8 cellular contexts compared by ENCODE assay signal in the genomic region with DNA sequence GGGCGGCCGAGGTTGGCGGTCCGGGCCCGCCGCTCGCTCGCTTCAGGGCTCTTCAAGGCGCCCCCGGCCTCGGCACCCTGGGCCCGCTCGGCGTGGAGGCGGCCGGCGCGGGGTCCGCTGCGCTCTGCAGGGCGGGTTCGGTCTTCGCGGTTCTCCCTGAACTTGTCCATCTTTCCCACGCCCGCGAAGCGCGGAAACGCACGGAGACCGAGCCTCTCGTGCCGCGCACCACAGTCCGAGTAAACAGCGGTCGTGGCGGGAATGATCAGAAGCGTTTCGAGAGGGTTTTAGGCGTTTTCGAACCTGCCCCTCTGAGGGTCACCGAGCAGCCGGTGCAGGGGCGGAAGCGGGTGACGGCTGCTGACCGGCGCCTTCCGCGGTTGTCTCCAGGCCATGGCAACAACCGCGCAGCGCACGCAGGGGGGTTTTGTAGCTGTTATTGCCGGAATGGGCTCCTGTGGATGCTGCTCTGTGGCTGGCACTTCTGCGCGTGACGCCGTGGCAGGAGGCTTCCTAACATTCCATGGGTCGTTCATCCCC. TPM values are rescaled to one million over a fixed set of nuclear protein-coding genes. Genes with fewer than 3 reads are reported as not detected.
DNase-seq lines count a peak whose midpoint lies in the region; TF ChIP-seq lines count a peak whose summit lies in the region.

No MANE protein-coding gene starts in this region.

- H3K79me2 ChIP-seq in DOHH2 (ENCODE audit: control insufficient read depth, low read length) (peaks cover 23% of the 10 kb centered on the region), GM23248 (ENCODE audit: insufficient read depth) (peaks cover 23% of the 10 kb centered on the region)

- no peaks in the 10 kb centered on the region for H4K20me1 ChIP-seq in DOHH2 (ENCODE audit: control insufficient read depth, insufficient read depth, low read depth, low read length)
- H4K20me1 ChIP-seq in GM23248 (ENCODE audit: insufficient read depth): no peaks in the 10 kb centered on the region

- H3K9me2 ChIP-seq in DOHH2 (replicated peaks; ENCODE audit: control insufficient read depth, low read length) (no peaks in the 10 kb centered on the region), GM23248 (ENCODE audit: insufficient read depth) (no peaks in the 10 kb centered on the region)

- H3K9me3 ChIP-seq in DOHH2 (ENCODE audit: control insufficient read depth, insufficient read depth, low read length) (no peaks in the 10 kb centered on the region), GM23248 (ENCODE audit: low read depth) (no peaks in the 10 kb centered on the region), SJCRH30 (replicated peaks) (no peaks in the 10 kb centered on the region), mononuclear cell (ENCODE audit: low read depth, low read length) (no peaks in the 10 kb centered on the region)
- no peaks in the 10 kb centered on the region for H3K9me3 ChIP-seq in effector memory CD4-positive, alpha-beta T cell (ENCODE audit: control insufficient read depth, low read length)

- H3K9ac ChIP-seq in GM23248: peak overlapping the region; percentile 96

- peak overlapping the region; percentile 81 for H2AFZ ChIP-seq in GM23248

- WGBS in GM23248 (ENCODE audit: low coverage in 1 of 2, low lambda C conversion rate in 2 of 2, missing lambda C conversion rate in 2 of 2), 2 experiments: 1% methylated on average over 51 to 60 of the region's 62 CpGs

- H3K27ac ChIP-seq in DOHH2 (ENCODE audit: low read depth, low read length) (peak overlapping the region; percentile 91), GM23248 (peak overlapping the region; percentile 98), SJCRH30 (peak overlapping the region; percentile 99; the same call in 1 of the 2 replicates)
- H3K27ac ChIP-seq in effector memory CD4-positive, alpha-beta T cell (ENCODE audit: insufficient read depth, low read length, poor library complexity, severe bottlenecking): peak overlapping the region; percentile 97

- H3K27me3 ChIP-seq in DOHH2 (ENCODE audit: control insufficient read depth, low read length) (no peaks in the 10 kb centered on the region), GM23248 (replicated peaks; ENCODE audit: insufficient read depth) (no peaks in the 10 kb centered on the region), SJCRH30 (no peaks in the 10 kb centered on the region), mononuclear cell (ENCODE audit: insufficient read depth, low read length) (no peaks in the 10 kb centered on the region)
- no peaks in the 10 kb centered on the region for H3K27me3 ChIP-seq in effector memory CD4-positive, alpha-beta T cell (replicated peaks; ENCODE audit: control insufficient read depth, insufficient read depth, low read length, poor library complexity, severe bottlenecking)

- H3K4me2 ChIP-seq in DOHH2 (ENCODE audit: low read length) (peak overlapping the region; percentile 93), GM23248 (ENCODE audit: unreplicated experiment) (peak overlapping the region; percentile 84)

- DNase-seq in GM23248: peak; percentile 56
- peak in 1 of 2 experiments; percentile 56 for DNase-seq in SJCRH30
- peak; percentile 19 to 37 (median 21) for DNase-seq in effector memory CD4-positive, alpha-beta T cell
- no peak for DNase-seq in NCI-H2107 treated with DMSO at 0.1 percent for 48 hours (lab: John Stamatoyannopoulos, UW; ENCODE audit: unreplicated experiment)
- no peak for DNase-seq in Ammon's horn (ENCODE audit: low spot score)
- DNase-seq in NCI-H226: no peak

- H3K36me3 ChIP-seq in DOHH2 (ENCODE audit: control insufficient read depth, low read length) (peaks cover 49% of the 10 kb centered on the region), GM23248 (ENCODE audit: low read depth) (peaks cover 12% of the 10 kb centered on the region; the same call in 1 of the 2 replicates), SJCRH30 (peaks cover 12% of the 10 kb centered on the region)
- peaks cover 32% of the 10 kb centered on the region for H3K36me3 ChIP-seq in effector memory CD4-positive, alpha-beta T cell (ENCODE audit: control insufficient read depth, insufficient read depth, low read length)

- H3K4me3 ChIP-seq in DOHH2 (ENCODE audit: low read length): peak overlapping the region; percentile 99
- H3K4me3 ChIP-seq in GM23248: peak overlapping the region; percentile 79
- peak overlapping the region; percentile 87 for H3K4me3 ChIP-seq in SJCRH30
- H3K4me3 ChIP-seq in effector memory CD4-positive, alpha-beta T cell (ENCODE audit: insufficient read depth, low read depth, low read length, poor library complexity, severe bottlenecking): peak overlapping the region; percentile 63
- H3K4me3 ChIP-seq in mononuclear cell (ENCODE audit: low read length): peak overlapping the region; percentile 60

- in situ Hi-C loops in GM23248 (cut with MboI): no loop called here

- peaks cover 6% of the 10 kb centered on the region; the same call in 1 of the 2 replicates for H3F3A ChIP-seq in DOHH2 (ENCODE audit: control insufficient read depth, insufficient read depth)
- peaks cover 7% of the 10 kb centered on the region; the same call in 1 of the 2 replicates for H3F3A ChIP-seq in GM23248 (ENCODE audit: insufficient read depth)

- no peak for TF ChIP-seq CTCF in DOHH2 (IDR thresholded peaks at IDR 0.05; ENCODE audit: low read depth, low read length, poor library complexity, severe bottlenecking)

- H3K4me1 ChIP-seq in DOHH2 (ENCODE audit: control insufficient read depth, low read length): peaks cover 21% of the 10 kb centered on the region
- H3K4me1 ChIP-seq in GM23248 (ENCODE audit: insufficient read depth): peaks cover 6% of the 10 kb centered on the region
- H3K4me1 ChIP-seq in SJCRH30: peaks cover 5% of the 10 kb centered on the region
- H3K4me1 ChIP-seq in effector memory CD4-positive, alpha-beta T cell (ENCODE audit: control insufficient read depth, insufficient read depth, low read length, poor library complexity, severe bottlenecking): peaks cover 9% of the 10 kb centered on the region
- peaks cover 37% of the 10 kb centered on the region for H3K4me1 ChIP-seq in mononuclear cell (ENCODE audit: insufficient read depth, low read length)

RNA-seq across cellular contexts. Expression of a gene that starts 0.4 kb away (rescaled TPM):
- total RNA-seq in GM23248 (2014; rRNA removed; shearing (Covaris generic)): 55.2 and 69.0 TPM in 2 replicates
- polyA plus RNA-seq in GM23248 (2016; fragmentation: Nextera tagmentation; extraction: Ambion mirVana): 67.2 and 70.2 TPM in 2 replicates
- 150 and 156 TPM in 2 replicates for total RNA-seq in SJCRH30 (2014; rRNA removed; shearing (Covaris generic))
- total RNA-seq in mononuclear cell: 48.7 TPM

RNA-seq across cellular contexts. Expression of a gene that starts 8.4 kb away (rescaled TPM):
- total RNA-seq in GM23248 (2014; rRNA removed; shearing (Covaris generic)): 66.5 and 93.6 TPM in 2 replicates
- polyA plus RNA-seq in GM23248 (2016; fragmentation: Nextera tagmentation; extraction: Ambion mirVana): 54.0 and 58.3 TPM in 2 replicates
- total RNA-seq in SJCRH30 (2014; rRNA removed; shearing (Covaris generic)): 62.8 and 69.7 TPM in 2 replicates
- 32.4 TPM for total RNA-seq in mononuclear cell

RNA-seq across cellular contexts. Expression of a gene that starts 40.6 kb away (rescaled TPM):
- total RNA-seq in GM23248 (2014; rRNA removed; shearing (Covaris generic)): 34.1 and 44.7 TPM in 2 replicates
- 38.1 and 43.6 TPM in 2 replicates for polyA plus RNA-seq in GM23248 (2016; fragmentation: Nextera tagmentation; extraction: Ambion mirVana)
- 142 and 144 TPM in 2 replicates for total RNA-seq in SJCRH30 (2014; rRNA removed; shearing (Covaris generic))
- 11.9 TPM for total RNA-seq in mononuclear cell

RNA-seq across cellular contexts. Expression of a gene that starts 40.8 kb away (rescaled TPM):
- total RNA-seq in GM23248 (2014; rRNA removed; shearing (Covaris generic)): 5.9 and 9.7 TPM in 2 replicates
- polyA plus RNA-seq in GM23248 (2016; fragmentation: Nextera tagmentation; extraction: Ambion mirVana): 4.1 and 5.7 TPM in 2 replicates
- total RNA-seq in SJCRH30 (2014; rRNA removed; shearing (Covaris generic)): 8.9 and 14.2 TPM in 2 replicates
- total RNA-seq in mononuclear cell: 16.0 TPM

Comparison
In these comparisons a context has a peak if more than half of its experiments do, and no peak if none do; other contexts are left out.
1. DNase-seq: peak in GM23248 (single experiment) and effector memory CD4-positive, alpha-beta T cell (3 of 3); none in NCI-H2107 treated with DMSO at 0.1 percent for 48 hours (single experiment), Ammon's horn (single experiment) and NCI-H226 (single experiment).
2. Peak in every context shown above with its lines, with median percentiles within 50 percentile points of each other: H3K27ac ChIP-seq and H3K4me3 ChIP-seq.